ENCODE assay signal across 8 cellular contexts in genomic region chr5:81233080-81233634, GRCh38. TPM values are rescaled to one million over a fixed set of nuclear protein-coding genes. Genes with fewer than 3 reads are reported as not detected.
DNase-seq lines count a peak whose midpoint lies in the region; ATAC-seq and TF ChIP-seq lines count a peak whose summit lies in the region.

Gene CKMT2 (plus strand): TSS chr5:81233322. CDS start chr5:81251133, 17,811 bp downstream.

- H3K27ac ChIP-seq in neural progenitor cell (no peak within 1 kb of the TSS), MM.1S (ENCODE audit: low read length) (no peak within 1 kb of the TSS)

- peak; percentile 85 for ATAC-seq in Right ventricle myocardium inferior

- H3K36me3 Mint-ChIP-seq in activated naive CD8-positive, alpha-beta T cell treated with anti-CD3 and anti-CD28 coated beads for 36 hours: peaks cover 2% of the 10 kb centered on the region
- H3K36me3 Mint-ChIP-seq in neural progenitor cell: peaks cover 7% of the 10 kb centered on the region

- H3K4me3 Mint-ChIP-seq in activated naive CD8-positive, alpha-beta T cell treated with anti-CD3 and anti-CD28 coated beads for 36 hours: no peak within 1 kb of the TSS
- H3K4me3 Mint-ChIP-seq in neural progenitor cell: peak within 1 kb of the TSS; percentile 78

- no peak within 1 kb of the TSS for H3K9ac ChIP-seq in neural progenitor cell
- no peak within 1 kb of the TSS for H3K9ac ChIP-seq in MM.1S (ENCODE audit: low read length)

- peaks cover 8% of the 10 kb centered on the region for H3K4me1 ChIP-seq in neural progenitor cell
- H3K4me1 ChIP-seq in MM.1S (ENCODE audit: low read length): no peaks in the 10 kb centered on the region

- H2AFZ ChIP-seq in neural progenitor cell (replicated peaks) (peak within 1 kb of the TSS; percentile 70), MM.1S (ENCODE audit: low read length) (no peak within 1 kb of the TSS)

- no peaks in the 10 kb centered on the region for H3K36me3 ChIP-seq in neural progenitor cell
- no peaks in the 10 kb centered on the region for H3K36me3 ChIP-seq in MM.1S (replicated peaks; ENCODE audit: insufficient read depth, low read length)

- intact Hi-C loops in Right ventricle myocardium inferior (cut with DNase I): loop anchor here (2.0 kb wide), 1 partner anchor 824 kb away; the partner anchor contains the start of gene ZFYVE16

- peak within 1 kb of the TSS; percentile 86 for H3K4me2 ChIP-seq in neural progenitor cell
- no peak within 1 kb of the TSS for H3K4me2 ChIP-seq in MM.1S (ENCODE audit: low read depth, low read length)

- TF ChIP-seq CTCF in neural progenitor cell (IDR thresholded peaks at IDR 0.05): no peak
- TF ChIP-seq CTCF in MM.1S (IDR thresholded peaks at IDR 0.05; ENCODE audit: low read length): no peak

- H3K9me3 ChIP-seq in neural progenitor cell (ENCODE audit: low read depth) (no peaks in the 10 kb centered on the region), MM.1S (replicated peaks; ENCODE audit: insufficient read depth, low read length) (no peaks in the 10 kb centered on the region)

- H3K27me3 ChIP-seq in neural progenitor cell (no peaks in the 10 kb centered on the region), MM.1S (replicated peaks; ENCODE audit: insufficient read depth, low read length) (no peaks in the 10 kb centered on the region)

- H3F3A ChIP-seq in neural progenitor cell (ENCODE audit: low read depth) (peaks cover 4% of the 10 kb centered on the region), MM.1S (ENCODE audit: insufficient read depth, low read length) (no peaks in the 10 kb centered on the region)

- H3K79me2 ChIP-seq in neural progenitor cell (ENCODE audit: low read depth): no peaks in the 10 kb centered on the region
- no peaks in the 10 kb centered on the region for H3K79me2 ChIP-seq in MM.1S (ENCODE audit: low read length)

- H3K9me3 Mint-ChIP-seq in activated naive CD8-positive, alpha-beta T cell treated with anti-CD3 and anti-CD28 coated beads for 36 hours: no peaks in the 10 kb centered on the region
- no peaks in the 10 kb centered on the region for H3K9me3 Mint-ChIP-seq in neural progenitor cell

- H3K27ac Mint-ChIP-seq in activated naive CD8-positive, alpha-beta T cell treated with anti-CD3 and anti-CD28 coated beads for 36 hours: no peak within 1 kb of the TSS
- H3K27ac Mint-ChIP-seq in neural progenitor cell: no peak within 1 kb of the TSS

- no peaks in the 10 kb centered on the region for H3K27me3 Mint-ChIP-seq in activated naive CD8-positive, alpha-beta T cell treated with anti-CD3 and anti-CD28 coated beads for 36 hours
- H3K27me3 Mint-ChIP-seq in neural progenitor cell (ENCODE audit: insufficient read depth, low read depth): no peaks in the 10 kb centered on the region

- peak within 1 kb of the TSS; percentile 56 for H3K4me3 ChIP-seq in neural progenitor cell
- no peak within 1 kb of the TSS for H3K4me3 ChIP-seq in MM.1S (ENCODE audit: low read length)

- H3K4me1 Mint-ChIP-seq in activated naive CD8-positive, alpha-beta T cell treated with anti-CD3 and anti-CD28 coated beads for 36 hours: peaks cover 18% of the 10 kb centered on the region
- H3K4me1 Mint-ChIP-seq in neural progenitor cell: peaks cover 20% of the 10 kb centered on the region

- H4K20me1 ChIP-seq in neural progenitor cell (ENCODE audit: low read depth) (peaks cover 28% of the 10 kb centered on the region), MM.1S (ENCODE audit: insufficient read depth, low read length) (no peaks in the 10 kb centered on the region)

- no peaks in the 10 kb centered on the region for H3K9me2 ChIP-seq in MM.1S (replicated peaks; ENCODE audit: insufficient read depth, low read length)

- DNase-seq in C1 segment of cervical spinal cord (lab: John Stamatoyannopoulos, UW) (peak in 9 of 14 donors; percentile 18 to 72 (median 50)), Right ventricle myocardium inferior (ENCODE audit: missing footprints) (peak; percentile 91), neural progenitor cell (ENCODE audit: low spot score) (peak; percentile 67), MM.1S (no peak), COLO829 (ENCODE audit: low spot score) (no peak), A172 (ENCODE audit: low spot score) (no peak)
- peak; percentile 13 for DNase-seq in activated naive CD8-positive, alpha-beta T cell treated with anti-CD3 and anti-CD28 coated beads for 36 hours
- no peak for DNase-seq in stimulated activated CD8-positive, alpha-beta memory T cell treated with anti-CD3 and anti-CD28 coated beads, Interleukin-4, amount 100 ng/mL, for 48 hours

RNA-seq across cellular contexts. Expression of gene CKMT2, which starts in this region (rescaled TPM):
- total RNA-seq in activated naive CD8-positive, alpha-beta T cell treated with anti-CD3 and anti-CD28 coated beads for 36 hours: not detected
- total RNA-seq in Right ventricle myocardium inferior: 1,804 TPM
- total RNA-seq in neural progenitor cell (ENCODE audit: low replicate concordance): not detected in 2 replicates
- total RNA-seq in A172 (2014; rRNA removed; shearing (Covaris generic)): 4.7 TPM in 1 of 2 replicates, not detected in the other

Comparison
In these comparisons a context has a peak if more than half of its experiments do, and no peak if none do; other contexts are left out.
1. RNA of gene CKMT2 (total RNA-seq): 1,804 TPM in Right ventricle myocardium inferior (single experiment); 4.7 TPM in A172, not detected in activated naive CD8-positive, alpha-beta T cell treated with anti-CD3 and anti-CD28 coated beads for 36 hours and not detected in neural progenitor cell; every median in the first group is over 100 times any median in the second.
2. Peak in DNase-seq in activated naive CD8-positive, alpha-beta T cell treated with anti-CD3 and anti-CD28 coated beads for 36 hours; RNA of the gene not detected or under 1 TPM.
3. Peak in DNase-seq, H3K4me3 ChIP-seq and H3K4me2 ChIP-seq in neural progenitor cell; RNA of the gene not detected or under 1 TPM.
4. DNase-seq: peak in C1 segment of cervical spinal cord (9 of 14) and Right ventricle myocardium inferior (single experiment); none in stimulated activated CD8-positive, alpha-beta memory T cell treated with anti-CD3 and anti-CD28 coated beads, Interleukin-4, amount 100 ng/mL, for 48 hours (single experiment), MM.1S (single experiment), COLO829 (single experiment) and A172 (single experiment).